In the genomic region with DNA sequence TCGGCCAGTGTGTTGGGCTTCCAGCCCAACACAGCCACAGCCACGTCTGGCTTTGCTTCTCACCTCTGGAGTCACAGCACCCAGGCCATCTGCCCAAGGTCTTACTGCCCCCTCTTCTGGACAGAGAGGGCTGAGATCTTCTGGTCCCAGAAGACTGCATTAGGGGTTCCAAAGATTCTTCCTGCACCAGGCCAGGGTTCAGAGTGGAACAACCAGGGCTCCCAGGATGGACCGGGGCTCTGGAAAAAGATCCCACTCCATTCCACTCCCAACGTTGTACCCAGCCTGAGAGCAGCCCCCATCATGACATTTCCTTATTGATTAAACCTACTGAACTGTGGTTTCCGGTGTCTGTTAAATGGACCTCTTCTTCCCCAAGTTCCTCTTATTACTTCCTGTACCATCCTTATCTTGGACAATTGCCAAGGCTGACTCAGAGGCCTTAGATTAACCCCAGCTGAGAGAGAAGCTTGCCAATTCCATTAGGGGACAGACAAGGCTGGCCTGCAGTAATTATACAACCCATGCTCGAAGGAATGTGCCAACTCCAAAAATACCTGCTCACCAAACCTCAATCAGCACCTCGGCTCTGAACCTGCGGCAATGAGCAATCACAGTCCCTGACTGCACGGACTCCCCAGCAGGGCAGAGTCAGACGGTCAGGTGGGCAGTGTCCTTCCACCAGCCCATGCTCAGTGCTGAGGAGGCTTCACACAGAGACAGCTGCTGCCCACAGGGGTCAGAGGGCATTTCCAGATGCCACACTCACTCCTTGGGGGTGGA, we compare ENCODE assay signal across 1 cellular context.
A peak's percentile ranks its signal among the peaks of the same experiment; 100 is the strongest.
TF ChIP-seq lines count a peak whose summit lies in the region.

No MANE protein-coding gene starts in this region.

TF ChIP-seq in HCT116, 20 proteins besides CTCF, POLR2A, EP300 and RAD21 (continued from another document):
- TF ChIP-seq EGR1 (IDR thresholded peaks at IDR 0.05; ENCODE audit: low read depth) (no peak), FOSL1 (IDR thresholded peaks at IDR 0.05; ENCODE audit: low read depth) (peak; percentile 92), SIN3A (IDR thresholded peaks at IDR 0.05; ENCODE audit: low read depth) (peak; percentile 96), ELF1 (IDR thresholded peaks at IDR 0.05; ENCODE audit: borderline replicate concordance, low read depth) (no peak; the same call in 1 of the 2 replicates), EZH2phosphoT487 (IDR thresholded peaks at IDR 0.05; ENCODE audit: borderline replicate concordance) (no peak)
- TF ChIP-seq, protein P1, sequence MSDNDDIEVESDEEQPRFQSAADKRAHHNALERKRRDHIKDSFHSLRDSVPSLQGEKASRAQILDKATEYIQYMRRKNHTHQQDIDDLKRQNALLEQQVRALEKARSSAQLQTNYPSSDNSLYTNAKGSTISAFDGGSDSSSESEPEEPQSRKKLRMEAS (IDR thresholded peaks at IDR 0.05) = peak; percentile 73; the same call in 1 of the 2 replicates
TF ChIP-seq in HCT116: peak in this region for 11.
